ENCODE assay signal across 10 cellular contexts in the genomic region with DNA sequence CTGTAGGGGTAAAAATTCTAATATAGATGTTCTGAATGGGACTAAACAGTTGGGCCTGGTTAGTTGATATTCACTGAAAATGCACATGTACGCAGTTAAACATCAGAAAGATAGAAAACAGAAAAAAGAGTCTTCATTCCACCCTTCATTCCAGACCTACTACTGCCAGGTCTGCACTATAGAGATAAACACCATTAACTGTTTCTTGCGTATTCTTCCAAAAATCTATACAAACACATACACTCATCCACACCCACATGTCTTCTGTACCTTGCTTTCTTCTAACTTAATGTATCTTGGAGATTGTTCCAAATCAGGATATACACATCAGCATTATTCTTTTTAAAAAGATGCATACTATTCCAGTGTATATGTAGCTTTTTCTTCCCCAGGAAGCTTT. TPM values are rescaled to one million over a fixed set of nuclear protein-coding genes. Genes with fewer than 3 reads are reported as not detected.
"Had no signal": no experiment of that assay in that cellular context is flagged by ENCODE, and none has a peak within 500 bp of the region (broad histone marks: within the 10 kb centered on the region; RNA-seq: fewer than 3 reads in every experiment).

No MANE protein-coding gene starts in this region.

- H3K9ac ChIP-seq: KMS-11 had no signal

- H3K27ac ChIP-seq: HL-60, KMS-11 had no signal

- FAIRE-seq: HepG2, HTR-8/SVneo had no signal

- H3K4me2 ChIP-seq: KMS-11 had no signal

- DNase-seq: IMR-90, KBM-7, KG1 had no signal

- ATAC-seq: HepG2 had no signal

RNA-seq across cellular contexts. Expression of gene CLEC2L, which starts 13.9 kb away (rescaled TPM):
- total RNA-seq: HT-29, HT1080, IMR-90 had no signal
- polyA plus RNA-seq: IgD-negative memory B cell, IMR-90 had no signal

RNA-seq across cellular contexts. Expression of gene KLRG2, which starts 26.1 kb away (rescaled TPM):
- total RNA-seq: HepG2, HT-29, HT1080 had no signal
- polyA plus RNA-seq: HepG2, IgD-negative memory B cell had no signal
